Comparison of ENCODE assay signal across 9 cellular contexts in genomic region chr6:31581511-31582229, GRCh38. TPM values are rescaled to one million over a fixed set of nuclear protein-coding genes. Genes with fewer than 3 reads are reported as not detected.
DNase-seq lines count a peak whose midpoint lies in the region; ATAC-seq and TF ChIP-seq lines count a peak whose summit lies in the region.
"Had no signal": no experiment of that assay in that cellular context is flagged by ENCODE, and none has a peak within 500 bp of the region (broad histone marks: within the 10 kb centered on the region; RNA-seq: fewer than 3 reads in every experiment).

No MANE protein-coding gene starts in this region.

- H3K9me3 ChIP-seq in CD8-positive, alpha-beta memory T cell (ENCODE audit: low read length): no peaks in the 10 kb centered on the region
- H3K9me3 ChIP-seq in OCI-LY7 (ENCODE audit: low read length): no peaks in the 10 kb centered on the region
- H3K9me3 ChIP-seq in effector memory CD4-positive, alpha-beta T cell (ENCODE audit: control insufficient read depth, low read length): no peaks in the 10 kb centered on the region

- H3K9me3 Mint-ChIP-seq in CD8-positive, alpha-beta memory T cell: no peaks in the 10 kb centered on the region
- H3K9me3 Mint-ChIP-seq in naive B cell: no peaks in the 10 kb centered on the region

- H3K27me3 ChIP-seq in CD8-positive, alpha-beta memory T cell (ENCODE audit: insufficient read depth, low read length, poor library complexity, severe bottlenecking): no peaks in the 10 kb centered on the region
- H3K27me3 ChIP-seq in effector memory CD4-positive, alpha-beta T cell (replicated peaks; ENCODE audit: control insufficient read depth, insufficient read depth, low read length, poor library complexity, severe bottlenecking): no peaks in the 10 kb centered on the region

- H3K79me2 ChIP-seq in OCI-LY7 (ENCODE audit: insufficient read depth, low read depth, low read length): peaks cover 11% of the 10 kb centered on the region; the same call in 1 of the 2 replicates

- H3K9me2 ChIP-seq in OCI-LY7 (ENCODE audit: insufficient read depth, low read length): no peaks in the 10 kb centered on the region

- peak overlapping the region; percentile 85 for H3K27ac ChIP-seq in CD8-positive, alpha-beta memory T cell (ENCODE audit: low read depth, low read length)
- peak overlapping the region; percentile 86 for H3K27ac ChIP-seq in OCI-LY7 (ENCODE audit: low read depth, low read length, poor library complexity, severe bottlenecking)
- peak overlapping the region; percentile 95 for H3K27ac ChIP-seq in effector memory CD4-positive, alpha-beta T cell (ENCODE audit: insufficient read depth, low read length, poor library complexity, severe bottlenecking)

- H3K27ac Mint-ChIP-seq in CD8-positive, alpha-beta memory T cell: peak overlapping the region; percentile 87 to 100 (median 96)
- H3K27ac Mint-ChIP-seq in naive B cell: peak overlapping the region; percentile 96 to 99 (median 98)

- no peak for TF ChIP-seq CTCF in OCI-LY7 (conservative IDR thresholded peaks at IDR 0.05; ENCODE audit: low read length)

- H3K4me1 ChIP-seq in CD8-positive, alpha-beta memory T cell (ENCODE audit: insufficient read depth, low read length): peaks cover 80% of the 10 kb centered on the region
- peaks cover 78% of the 10 kb centered on the region for H3K4me1 ChIP-seq in OCI-LY7 (ENCODE audit: insufficient read depth, low read length, poor library complexity, severe bottlenecking)
- H3K4me1 ChIP-seq in effector memory CD4-positive, alpha-beta T cell (ENCODE audit: control insufficient read depth, insufficient read depth, low read length, poor library complexity, severe bottlenecking): peaks cover 76% of the 10 kb centered on the region

- peak overlapping the region; percentile 12; the same call in 1 of the 2 replicates for H2AFZ ChIP-seq in OCI-LY7 (ENCODE audit: low read length)

- POLR2A ChIA-PET in CD8-positive, alpha-beta memory T cell (lab: Charles Lee): interaction anchor here (0.6 to 7.6 kb wide), 11 partner anchors 9 to 1390 kb away, joined by 3 to 91 read pairs (median 5); partner anchors contain the start of genes C6orf47, DDX39B and NCR3
- POLR2A ChIA-PET in OCI-LY7 (lab: Charles Lee): interaction anchor here (0.5 to 6.0 kb wide), 7 partner anchors 11 to 71 kb away, joined by 3 to 49 read pairs (median 5); partner anchors contain the start of genes BAG6, NCR3 and NFKBIL1

- intact Hi-C loops in OCI-LY7 (cut with micrococcal nuclease; ENCODE audit: unreplicated experiment): loop anchor here (1.0 to 10.0 kb wide), 4 partner anchors 16 to 177 kb away; partner anchors contain the start of genes MICA and NFKBIL1

- H3K36me3 ChIP-seq in CD8-positive, alpha-beta memory T cell (ENCODE audit: insufficient read depth, low read length): peaks cover 5% of the 10 kb centered on the region
- peaks cover 13% of the 10 kb centered on the region; the same call in 1 of the 2 replicates for H3K36me3 ChIP-seq in OCI-LY7 (ENCODE audit: insufficient read depth, low read length)
- peaks cover 9% of the 10 kb centered on the region for H3K36me3 ChIP-seq in effector memory CD4-positive, alpha-beta T cell (ENCODE audit: control insufficient read depth, insufficient read depth, low read length)

- no peaks in the 10 kb centered on the region for H4K20me1 ChIP-seq in OCI-LY7 (ENCODE audit: insufficient read depth, low read length)

- H3K36me3 Mint-ChIP-seq in CD8-positive, alpha-beta memory T cell: peaks cover 15 to 48% (median 18%) of the 10 kb centered on the region in 3 donors
- peaks cover 6 to 26% of the 10 kb centered on the region in 2 donors for H3K36me3 Mint-ChIP-seq in naive B cell

- peak overlapping the region; percentile 93 for H3K4me3 ChIP-seq in CD8-positive, alpha-beta memory T cell (ENCODE audit: low read length)
- peak overlapping the region; percentile 87 for H3K4me3 ChIP-seq in OCI-LY7 (ENCODE audit: low read depth, low read length, poor library complexity, severe bottlenecking)
- peak overlapping the region; percentile 91 for H3K4me3 ChIP-seq in effector memory CD4-positive, alpha-beta T cell (ENCODE audit: insufficient read depth, low read depth, low read length, poor library complexity, severe bottlenecking)

- CTCF ChIA-PET in CD8-positive, alpha-beta memory T cell (lab: Charles Lee): interaction anchor here (1.2 to 22.0 kb wide), 7 partner anchors 0 to 248 kb away, joined by 3 to 692 read pairs (median 5); partner anchors contain the start of genes ATP6V1G2, DDX39B, LST1 and LTA
- CTCF ChIA-PET in OCI-LY7 (lab: Charles Lee; ENCODE audit: unreplicated experiment): interaction anchor here (0.6 to 4.4 kb wide), 5 partner anchors 11 to 26 kb away, joined by 3 to 27 read pairs (median 3); partner anchors contain the start of gene NCR3

- BruUV-seq in OCI-LY7 (replicated peaks; lab: Mats Ljungman, UMichigan): TSS peak; percentile 93

- DNase-seq in CD8-positive, alpha-beta memory T cell: peak in 1 of 5 donors; percentile 39
- no peak for DNase-seq in OCI-LY7 (ENCODE audit: low spot score)
- DNase-seq in effector memory CD4-positive, alpha-beta T cell: no peak
- DNase-seq in naive B cell: no peak
- DNase-seq in amniotic stem cell (lab: John Stamatoyannopoulos, UW): no peak
- DNase-seq in SHP77 (lab: John Stamatoyannopoulos, UW): no peak
- no peak for DNase-seq in NCI-H2029 (lab: John Stamatoyannopoulos, UW)

- peak overlapping the region; percentile 98 to 100 (median 99) for H3K4me3 Mint-ChIP-seq in CD8-positive, alpha-beta memory T cell
- H3K4me3 Mint-ChIP-seq in naive B cell: peak overlapping the region; percentile 94 to 100 (median 99)

- peak overlapping the region; percentile 88 for H3K4me2 ChIP-seq in OCI-LY7 (ENCODE audit: low read length)

- H3K27me3 Mint-ChIP-seq in CD8-positive, alpha-beta memory T cell: peaks cover 0 to 1% of the 10 kb centered on the region in 2 donors
- no peaks in the 10 kb centered on the region for H3K27me3 Mint-ChIP-seq in naive B cell

- ATAC-seq in naive B cell (ENCODE audit: low read depth in 2 of 2) (no peak), GM18873 (IDR thresholded peaks at IDR 0.05; ENCODE audit: low FRiP score, unreplicated experiment) (no peak)

- peaks cover 70 to 88% (median 80%) of the 10 kb centered on the region in 3 donors for H3K4me1 Mint-ChIP-seq in CD8-positive, alpha-beta memory T cell
- H3K4me1 Mint-ChIP-seq in naive B cell: peaks cover 71 to 84% (median 74%) of the 10 kb centered on the region in 3 donors

RNA-seq across cellular contexts. Expression of gene LTB, which starts 0.6 kb away (rescaled TPM):
- 100 to 1,000 TPM; 196 to 206 TPM for total RNA-seq in CD8-positive, alpha-beta memory T cell
- 1,182 TPM for polyA plus RNA-seq in CD8-positive, alpha-beta memory T cell
- total RNA-seq in OCI-LY7 (2014; rRNA removed; shearing (Covaris generic)): 36.5 and 46.8 TPM in 2 replicates
- total RNA-seq in OCI-LY7 (2022): 36.9 and 39.2 TPM in 2 replicates
- polyA plus RNA-seq in naive B cell (ENCODE audit: low read depth in 6 of 6): 1,000 to 10,000 TPM; 1,940 to 3,141 (median 2,206) TPM

RNA-seq across cellular contexts. Expression of gene LST1, which starts 4.4 kb away (rescaled TPM):
- total RNA-seq in CD8-positive, alpha-beta memory T cell: 10 to 100 TPM; 22.0 to 22.4 TPM
- polyA plus RNA-seq in CD8-positive, alpha-beta memory T cell: 49.6 TPM
- total RNA-seq in OCI-LY7 (2014; rRNA removed; shearing (Covaris generic)): 1.2 and 3.0 TPM in 2 replicates
- 4.2 and 4.9 TPM in 2 replicates for total RNA-seq in OCI-LY7 (2022)
- polyA plus RNA-seq in naive B cell (ENCODE audit: low read depth in 6 of 6): 10 to 100 TPM; 28.2 to 78.2 (median 35.2) TPM
- total RNA-seq: myocyte had no signal

RNA-seq across cellular contexts. Expression of gene TNF, which starts 6.3 kb away (rescaled TPM):
- 100 to 1,000 TPM; 207 to 215 TPM for total RNA-seq in CD8-positive, alpha-beta memory T cell
- polyA plus RNA-seq in CD8-positive, alpha-beta memory T cell: 7.9 TPM
- total RNA-seq in OCI-LY7 (2014; rRNA removed; shearing (Covaris generic)): 1.7 and 3.5 TPM in 2 replicates
- total RNA-seq in OCI-LY7 (2022): 2.5 TPM in 2 replicates
- polyA plus RNA-seq in naive B cell (ENCODE audit: low read depth in 6 of 6): 1 to 10 TPM; 1.1 to 5.2 (median 2.6) TPM
- total RNA-seq: myocyte had no signal

RNA-seq across cellular contexts. Expression of gene LTA, which starts 9.6 kb away (rescaled TPM):
- 100 to 1,000 TPM; 839 to 854 TPM for total RNA-seq in CD8-positive, alpha-beta memory T cell
- polyA plus RNA-seq in CD8-positive, alpha-beta memory T cell: 23.3 TPM
- total RNA-seq in OCI-LY7 (2014; rRNA removed; shearing (Covaris generic)): 0.98 and 1.1 TPM in 2 replicates
- 4.1 and 4.3 TPM in 2 replicates for total RNA-seq in OCI-LY7 (2022)
- polyA plus RNA-seq in naive B cell (ENCODE audit: low read depth in 6 of 6): 10 to 100 TPM in 5 of 6 donors, 1 to 10 TPM in 1; 6.6 to 26.0 (median 19.4) TPM
- total RNA-seq: myocyte had no signal

RNA-seq across cellular contexts. Expression of gene NCR3, which starts 11.1 kb away (rescaled TPM):
- total RNA-seq in CD8-positive, alpha-beta memory T cell: 10 to 100 TPM; 22.4 to 26.3 TPM
- polyA plus RNA-seq in CD8-positive, alpha-beta memory T cell: 328 TPM
- total RNA-seq in OCI-LY7 (2014; rRNA removed; shearing (Covaris generic)): 1.6 TPM in 1 of 2 replicates, not detected in the other
- 0.74 and 2.0 TPM in 2 replicates for total RNA-seq in OCI-LY7 (2022)
- 100 to 1,000 TPM in 5 of 6 donors, 10 to 100 TPM in 1; 84.4 to 158 (median 108) TPM for polyA plus RNA-seq in naive B cell (ENCODE audit: low read depth in 6 of 6)
- total RNA-seq: myocyte had no signal

Comparison
In these comparisons a context has a peak if more than half of its experiments do, and no peak if none do; other contexts are left out.
1. RNA of gene LTB, which starts 0.6 kb away (total RNA-seq): 196 to 206 TPM in CD8-positive, alpha-beta memory T cell; 36.5 to 46.8 TPM in OCI-LY7; every median in the first group is over 4 times any median in the second.
2. RNA of gene TNF, which starts 6.3 kb away (total RNA-seq): 207 to 215 TPM in CD8-positive, alpha-beta memory T cell; 1.7 to 3.5 TPM in OCI-LY7; every median in the first group is over 10 times any median in the second.
3. Peak in every context shown above with its lines, with median percentiles within 50 percentile points of each other: H3K27ac ChIP-seq and H3K4me3 ChIP-seq.